ENCODE assay signal across 1 cellular context in the genomic region with DNA sequence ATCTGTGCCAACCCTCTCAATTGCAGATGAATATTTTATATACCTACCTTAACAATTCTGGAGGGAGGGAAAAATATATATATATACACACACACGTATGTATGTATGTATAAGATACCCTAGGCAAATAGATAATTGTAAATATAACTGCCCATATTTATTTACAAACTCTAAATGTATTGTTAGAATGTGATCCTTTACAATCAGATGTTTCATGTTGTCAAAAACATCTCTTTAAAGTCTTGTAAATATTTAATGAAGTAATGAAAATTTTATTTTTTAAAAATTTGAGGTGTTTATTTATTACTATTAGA.
TF ChIP-seq lines count a peak whose summit lies in the region.

No MANE protein-coding gene starts in this region.

TF ChIP-seq in A549, 52 proteins besides CTCF, POLR2A, EP300 and RAD21:
- TF ChIP-seq ESRRA (IDR thresholded peaks at IDR 0.05; ENCODE audit: borderline replicate concordance, low read length), result no peak
- TF ChIP-seq, protein P1, sequence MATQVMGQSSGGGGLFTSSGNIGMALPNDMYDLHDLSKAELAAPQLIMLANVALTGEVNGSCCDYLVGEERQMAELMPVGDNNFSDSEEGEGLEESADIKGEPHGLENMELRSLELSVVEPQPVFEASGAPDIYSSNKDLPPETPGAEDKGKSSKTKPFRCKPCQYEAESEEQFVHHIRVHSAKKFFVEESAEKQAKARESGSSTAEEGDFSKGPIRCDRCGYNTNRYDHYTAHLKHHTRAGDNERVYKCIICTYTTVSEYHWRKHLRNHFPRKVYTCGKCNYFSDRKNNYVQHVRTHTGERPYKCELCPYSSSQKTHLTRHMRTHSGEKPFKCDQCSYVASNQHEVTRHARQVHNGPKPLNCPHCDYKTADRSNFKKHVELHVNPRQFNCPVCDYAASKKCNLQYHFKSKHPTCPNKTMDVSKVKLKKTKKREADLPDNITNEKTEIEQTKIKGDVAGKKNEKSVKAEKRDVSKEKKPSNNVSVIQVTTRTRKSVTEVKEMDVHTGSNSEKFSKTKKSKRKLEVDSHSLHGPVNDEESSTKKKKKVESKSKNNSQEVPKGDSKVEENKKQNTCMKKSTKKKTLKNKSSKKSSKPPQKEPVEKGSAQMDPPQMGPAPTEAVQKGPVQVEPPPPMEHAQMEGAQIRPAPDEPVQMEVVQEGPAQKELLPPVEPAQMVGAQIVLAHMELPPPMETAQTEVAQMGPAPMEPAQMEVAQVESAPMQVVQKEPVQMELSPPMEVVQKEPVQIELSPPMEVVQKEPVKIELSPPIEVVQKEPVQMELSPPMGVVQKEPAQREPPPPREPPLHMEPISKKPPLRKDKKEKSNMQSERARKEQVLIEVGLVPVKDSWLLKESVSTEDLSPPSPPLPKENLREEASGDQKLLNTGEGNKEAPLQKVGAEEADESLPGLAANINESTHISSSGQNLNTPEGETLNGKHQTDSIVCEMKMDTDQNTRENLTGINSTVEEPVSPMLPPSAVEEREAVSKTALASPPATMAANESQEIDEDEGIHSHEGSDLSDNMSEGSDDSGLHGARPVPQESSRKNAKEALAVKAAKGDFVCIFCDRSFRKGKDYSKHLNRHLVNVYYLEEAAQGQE (IDR thresholded peaks at IDR 0.05), result no peak
